Comparison of ENCODE assay signal across 19 cellular contexts in genomic region chr2:75066121-75066520, GRCh38.
A peak's percentile ranks its signal among the peaks of the same experiment; 100 is the strongest.
DNase-seq lines count a peak whose midpoint lies in the region; FAIRE-seq and TF ChIP-seq lines count a peak whose summit lies in the region.
"Had no signal": no experiment of that assay in that cellular context is flagged by ENCODE, and none has a peak within 500 bp of the region (broad histone marks: within the 10 kb centered on the region; RNA-seq: fewer than 3 reads in every experiment).

No MANE protein-coding gene starts in this region.

- WGBS in SK-N-SH (ENCODE audit: low lambda C conversion rate): 88% methylated on average over 2 of the region's 2 CpGs

- CTCF ChIA-PET in SK-N-SH (lab: Yijun Ruan, JAX): interaction anchor here (0.8 to 2.6 kb wide), 8 partner anchors 9 to 337 kb away, joined by 3 to 33 read pairs (median 6); partner anchors contain the start of gene TACR1

- no peak overlapping the region for H3K4me3 ChIP-seq in ACC112 (ENCODE audit: low read depth, low read length)
- H3K4me3 ChIP-seq in SJSA1: no peak overlapping the region
- H3K4me3 ChIP-seq in skeletal muscle satellite cell (ENCODE audit: low read length): no peak overlapping the region
- H3K4me3 ChIP-seq in SK-N-SH (ENCODE audit: low read depth in 2 of 2, low read length in 1 of 2): no peak overlapping the region
- no peak overlapping the region for H3K4me3 ChIP-seq in kidney (ENCODE audit: low read length in 2 of 2)
- H3K4me3 ChIP-seq: A549, HAP-1 had no signal

- no peaks in the 10 kb centered on the region for H3K9me2 ChIP-seq in SK-N-SH

- H4K20me1 ChIP-seq in SK-N-SH (ENCODE audit: insufficient read depth): no peaks in the 10 kb centered on the region

- no peaks in the 10 kb centered on the region for H3K36me3 ChIP-seq in ACC112 (ENCODE audit: insufficient read depth, low read length)
- no peaks in the 10 kb centered on the region for H3K36me3 ChIP-seq in SJSA1
- H3K36me3 ChIP-seq in skeletal muscle satellite cell (ENCODE audit: insufficient read depth, low read length): no peaks in the 10 kb centered on the region
- no peaks in the 10 kb centered on the region for H3K36me3 ChIP-seq in SK-N-SH (replicated peaks in 1 of 2; ENCODE audit: control insufficient read depth in 1 of 2, insufficient read depth in 2 of 2, low read length in 1 of 2)
- H3K36me3 ChIP-seq in kidney (ENCODE audit: control insufficient read depth in 1 of 2, insufficient read depth in 2 of 2, low read length in 2 of 2): no peaks in the 10 kb centered on the region
- H3K36me3 ChIP-seq: HAP-1 had no signal

- no peak for TF ChIP-seq EP300 in SK-N-SH (IDR thresholded peaks at IDR 0.05; ENCODE audit: borderline replicate concordance in 1 of 2, low read depth in 1 of 2, low read length in 1 of 2)

- no peak overlapping the region for H2AFZ ChIP-seq in ACC112 (ENCODE audit: low read length, unreplicated experiment)
- H2AFZ ChIP-seq in SK-N-SH (ENCODE audit: low read depth): no peak overlapping the region

- peak overlapping the region; percentile 51 for H3K4me2 ChIP-seq in skeletal muscle satellite cell (ENCODE audit: low read length)
- no peak overlapping the region for H3K4me2 ChIP-seq in SK-N-SH
- H3K4me2 ChIP-seq: A549 had no signal

- no peaks in the 10 kb centered on the region for H3F3A ChIP-seq in SK-N-SH (replicated peaks; ENCODE audit: insufficient read depth)

- TF ChIP-seq RAD21 in SK-N-SH (IDR thresholded peaks at IDR 0.05; ENCODE audit: low read length): no peak

- no peaks in the 10 kb centered on the region for H3K9me3 ChIP-seq in SJSA1 (replicated peaks)
- H3K9me3 ChIP-seq in skeletal muscle satellite cell (replicated peaks; ENCODE audit: low read length): no peaks in the 10 kb centered on the region
- H3K9me3 ChIP-seq in SK-N-SH: no peaks in the 10 kb centered on the region
- no peaks in the 10 kb centered on the region for H3K9me3 ChIP-seq in kidney (ENCODE audit: control insufficient read depth in 1 of 2, low read length in 2 of 2)
- H3K9me3 ChIP-seq: A549, HAP-1 had no signal

- peak overlapping the region; percentile 92 for H3K27ac ChIP-seq in ACC112 (ENCODE audit: low read depth, low read length)
- peak overlapping the region; percentile 65; the same call in 1 of the 2 replicates for H3K27ac ChIP-seq in SJSA1
- H3K27ac ChIP-seq in SK-N-SH (ENCODE audit: low read depth in 2 of 2, low read length in 1 of 2): no peak overlapping the region
- H3K27ac ChIP-seq in kidney (ENCODE audit: low read depth in 2 of 2, low read length in 2 of 2): no peak overlapping the region
- H3K27ac ChIP-seq: A549 had no signal

- POLR2A ChIA-PET in SK-N-SH (lab: Yijun Ruan, JAX): no interaction called here

- TF ChIP-seq CTCF in SK-N-SH (IDR thresholded peaks at IDR 0.05) (no peak), kidney (IDR thresholded peaks at IDR 0.05; ENCODE audit: borderline replicate concordance, extremely low read depth, insufficient read depth) (no peak)

- H3K4me1 ChIP-seq in ACC112 (ENCODE audit: control insufficient read depth, insufficient read depth, low read length, unreplicated experiment): peaks cover 20% of the 10 kb centered on the region
- no peaks in the 10 kb centered on the region; the same call in 1 of the 2 replicates for H3K4me1 ChIP-seq in SJSA1 (replicated peaks)
- H3K4me1 ChIP-seq in skeletal muscle satellite cell (ENCODE audit: control insufficient read depth, insufficient read depth, low read length): peaks cover 14% of the 10 kb centered on the region
- peaks cover 0 to under 1% of the 10 kb centered on the region in 2 experiments; a peak in 1 of 4 replicates for H3K4me1 ChIP-seq in SK-N-SH (ENCODE audit: control insufficient read depth in 1 of 2, insufficient read depth in 2 of 2, low read depth in 1 of 2, low read length in 1 of 2)
- no peaks in the 10 kb centered on the region for H3K4me1 ChIP-seq in kidney (ENCODE audit: control insufficient read depth in 1 of 2, insufficient read depth in 1 of 2, low read depth in 1 of 2, low read length in 2 of 2)
- H3K4me1 ChIP-seq: A549 had no signal

- H3K79me2 ChIP-seq in ACC112 (ENCODE audit: control insufficient read depth, insufficient read depth, low read length, unreplicated experiment): no peaks in the 10 kb centered on the region
- H3K79me2 ChIP-seq in SK-N-SH (ENCODE audit: insufficient read depth): no peaks in the 10 kb centered on the region

- no peak overlapping the region for H3K9ac ChIP-seq in skeletal muscle satellite cell (ENCODE audit: low read depth, low read length)
- no peak overlapping the region for H3K9ac ChIP-seq in SK-N-SH
- no peak overlapping the region for H3K9ac ChIP-seq in kidney (ENCODE audit: low read length in 2 of 2)

- DNase-seq in SJSA1 (ENCODE audit: low read depth in 1 of 2, low spot score in 2 of 2) (no peak), SK-N-SH (no peak), SHP77 treated with DMSO at 0.1 percent for 48 hours (lab: John Stamatoyannopoulos, UW) (no peak), kidney (no peak)
- DNase-seq: 8988T; C1 segment of cervical spinal cord; Calu3; CD4-positive, alpha-beta memory T cell; COR-L47; DMS53; GF-D8; GOT3 had no signal

- intact Hi-C loops in kidney (cut with DNase I): no loop called here

- FAIRE-seq in kidney (lab: Jason Lieb, UNC): no peak
- FAIRE-seq: A549, GM12891, GM18507, H54 had no signal

- H3K27me3 ChIP-seq in ACC112 (ENCODE audit: insufficient read depth, low read length): no peaks in the 10 kb centered on the region
- no peaks in the 10 kb centered on the region for H3K27me3 ChIP-seq in SJSA1 (replicated peaks)
- H3K27me3 ChIP-seq in skeletal muscle satellite cell (ENCODE audit: control insufficient read depth, insufficient read depth, low read length): no peaks in the 10 kb centered on the region
- no peaks in the 10 kb centered on the region; the same call in 1 of the 2 replicates for H3K27me3 ChIP-seq in SK-N-SH (ENCODE audit: insufficient read depth)

TF ChIP-seq in SK-N-SH, 30 proteins besides CTCF, POLR2A, EP300 and RAD21:
- TF ChIP-seq MXI1 (IDR thresholded peaks at IDR 0.05; ENCODE audit: low read depth, low read length): no peak
- no peak for TF ChIP-seq MEF2A (IDR thresholded peaks at IDR 0.05; ENCODE audit: borderline replicate concordance, low read depth)
- TF ChIP-seq JUND (IDR thresholded peaks at IDR 0.05): no peak
- TF ChIP-seq RCOR1 (IDR thresholded peaks at IDR 0.05; ENCODE audit: low read length): no peak
- no peak for TF ChIP-seq SMC3 (IDR thresholded peaks at IDR 0.05; ENCODE audit: low read depth, low read length)
- no peak for TF ChIP-seq TCF12 (IDR thresholded peaks at IDR 0.05)
- no peak for TF ChIP-seq FOXJ3 (CRISPR knock-in tag; IDR thresholded peaks at IDR 0.05)
- no peak for TF ChIP-seq USF1 (IDR thresholded peaks at IDR 0.05; ENCODE audit: borderline replicate concordance, low read depth)
- no peak for TF ChIP-seq NFIC (IDR thresholded peaks at IDR 0.05; ENCODE audit: borderline replicate concordance)
- TF ChIP-seq, protein P1, sequence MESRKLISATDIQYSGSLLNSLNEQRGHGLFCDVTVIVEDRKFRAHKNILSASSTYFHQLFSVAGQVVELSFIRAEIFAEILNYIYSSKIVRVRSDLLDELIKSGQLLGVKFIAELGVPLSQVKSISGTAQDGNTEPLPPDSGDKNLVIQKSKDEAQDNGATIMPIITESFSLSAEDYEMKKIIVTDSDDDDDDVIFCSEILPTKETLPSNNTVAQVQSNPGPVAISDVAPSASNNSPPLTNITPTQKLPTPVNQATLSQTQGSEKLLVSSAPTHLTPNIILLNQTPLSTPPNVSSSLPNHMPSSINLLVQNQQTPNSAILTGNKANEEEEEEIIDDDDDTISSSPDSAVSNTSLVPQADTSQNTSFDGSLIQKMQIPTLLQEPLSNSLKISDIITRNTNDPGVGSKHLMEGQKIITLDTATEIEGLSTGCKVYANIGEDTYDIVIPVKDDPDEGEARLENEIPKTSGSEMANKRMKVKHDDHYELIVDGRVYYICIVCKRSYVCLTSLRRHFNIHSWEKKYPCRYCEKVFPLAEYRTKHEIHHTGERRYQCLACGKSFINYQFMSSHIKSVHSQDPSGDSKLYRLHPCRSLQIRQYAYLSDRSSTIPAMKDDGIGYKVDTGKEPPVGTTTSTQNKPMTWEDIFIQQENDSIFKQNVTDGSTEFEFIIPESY (IDR thresholded peaks at IDR 0.05; ENCODE audit: borderline replicate concordance, low read depth): no peak
- TF ChIP-seq, protein P2, sequence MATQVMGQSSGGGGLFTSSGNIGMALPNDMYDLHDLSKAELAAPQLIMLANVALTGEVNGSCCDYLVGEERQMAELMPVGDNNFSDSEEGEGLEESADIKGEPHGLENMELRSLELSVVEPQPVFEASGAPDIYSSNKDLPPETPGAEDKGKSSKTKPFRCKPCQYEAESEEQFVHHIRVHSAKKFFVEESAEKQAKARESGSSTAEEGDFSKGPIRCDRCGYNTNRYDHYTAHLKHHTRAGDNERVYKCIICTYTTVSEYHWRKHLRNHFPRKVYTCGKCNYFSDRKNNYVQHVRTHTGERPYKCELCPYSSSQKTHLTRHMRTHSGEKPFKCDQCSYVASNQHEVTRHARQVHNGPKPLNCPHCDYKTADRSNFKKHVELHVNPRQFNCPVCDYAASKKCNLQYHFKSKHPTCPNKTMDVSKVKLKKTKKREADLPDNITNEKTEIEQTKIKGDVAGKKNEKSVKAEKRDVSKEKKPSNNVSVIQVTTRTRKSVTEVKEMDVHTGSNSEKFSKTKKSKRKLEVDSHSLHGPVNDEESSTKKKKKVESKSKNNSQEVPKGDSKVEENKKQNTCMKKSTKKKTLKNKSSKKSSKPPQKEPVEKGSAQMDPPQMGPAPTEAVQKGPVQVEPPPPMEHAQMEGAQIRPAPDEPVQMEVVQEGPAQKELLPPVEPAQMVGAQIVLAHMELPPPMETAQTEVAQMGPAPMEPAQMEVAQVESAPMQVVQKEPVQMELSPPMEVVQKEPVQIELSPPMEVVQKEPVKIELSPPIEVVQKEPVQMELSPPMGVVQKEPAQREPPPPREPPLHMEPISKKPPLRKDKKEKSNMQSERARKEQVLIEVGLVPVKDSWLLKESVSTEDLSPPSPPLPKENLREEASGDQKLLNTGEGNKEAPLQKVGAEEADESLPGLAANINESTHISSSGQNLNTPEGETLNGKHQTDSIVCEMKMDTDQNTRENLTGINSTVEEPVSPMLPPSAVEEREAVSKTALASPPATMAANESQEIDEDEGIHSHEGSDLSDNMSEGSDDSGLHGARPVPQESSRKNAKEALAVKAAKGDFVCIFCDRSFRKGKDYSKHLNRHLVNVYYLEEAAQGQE (IDR thresholded peaks at IDR 0.05; ENCODE audit: low read depth, low read length): no peak
- no peak for TF ChIP-seq TAF1 (IDR thresholded peaks at IDR 0.05; ENCODE audit: borderline replicate concordance, low read depth, low read length)
- TF ChIP-seq YY1 (IDR thresholded peaks at IDR 0.05; ENCODE audit: low read depth): no peak
- no peak for TF ChIP-seq NRF1 (IDR thresholded peaks at IDR 0.05; ENCODE audit: low read depth, low read length)
TF ChIP-seq in SK-N-SH: peak in this region for 0.

Comparison
In these comparisons a context has a peak if more than half of its experiments do, and no peak if none do; other contexts are left out.
1. H3K27ac ChIP-seq: peak in ACC112 (single experiment) and SJSA1 (single experiment); none in SK-N-SH (0 of 2) and kidney (0 of 2).